In the genomic region with DNA sequence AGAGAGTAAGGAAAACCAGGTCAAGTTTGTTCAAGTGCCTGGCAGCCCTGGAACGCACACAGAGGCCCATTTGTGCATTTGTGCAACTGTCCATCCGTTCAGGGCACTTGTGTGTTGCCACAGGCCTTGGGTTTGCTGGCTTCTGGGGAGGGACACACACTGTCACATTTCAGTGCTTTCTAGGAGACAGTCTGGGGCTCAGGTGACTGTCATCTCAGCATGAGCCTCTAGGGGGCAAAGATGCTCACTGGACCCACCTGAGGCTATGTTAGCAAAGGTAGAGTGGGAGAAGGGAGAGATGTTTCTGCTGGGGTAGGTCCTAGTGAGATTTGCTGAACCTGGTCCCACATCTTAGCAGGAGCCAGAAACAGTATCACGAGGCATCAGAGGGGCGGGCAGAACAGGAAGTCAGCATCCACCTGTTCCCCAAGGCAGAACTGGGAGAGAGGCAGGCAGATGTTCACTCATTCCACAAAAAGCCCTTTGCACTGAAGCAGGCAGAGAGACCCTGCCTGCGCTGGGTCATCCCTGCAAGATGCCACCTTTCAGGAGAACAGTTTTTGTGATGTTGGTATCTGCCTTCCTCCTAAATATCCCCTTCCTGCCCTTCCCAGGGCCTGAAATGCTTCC, we compare ENCODE assay signal across 1 cellular context.
TF ChIP-seq lines count a peak whose summit lies in the region.

No MANE protein-coding gene starts in this region.

TF ChIP-seq in GM23338, 12 proteins besides CTCF, POLR2A, EP300 and RAD21 (continued from another document):
- TF ChIP-seq STAT1 (IDR thresholded peaks at IDR 0.05; ENCODE audit: unreplicated experiment) = no peak
- TF ChIP-seq NANOG (IDR thresholded peaks at IDR 0.05; ENCODE audit: borderline replicate concordance) = no peak
- no peak for TF ChIP-seq JUNB (IDR thresholded peaks at IDR 0.05; ENCODE audit: unreplicated experiment)
- no peak for TF ChIP-seq ZNF462 (CRISPR knock-in tag; IDR thresholded peaks at IDR 0.05)
- TF ChIP-seq, protein P1, sequence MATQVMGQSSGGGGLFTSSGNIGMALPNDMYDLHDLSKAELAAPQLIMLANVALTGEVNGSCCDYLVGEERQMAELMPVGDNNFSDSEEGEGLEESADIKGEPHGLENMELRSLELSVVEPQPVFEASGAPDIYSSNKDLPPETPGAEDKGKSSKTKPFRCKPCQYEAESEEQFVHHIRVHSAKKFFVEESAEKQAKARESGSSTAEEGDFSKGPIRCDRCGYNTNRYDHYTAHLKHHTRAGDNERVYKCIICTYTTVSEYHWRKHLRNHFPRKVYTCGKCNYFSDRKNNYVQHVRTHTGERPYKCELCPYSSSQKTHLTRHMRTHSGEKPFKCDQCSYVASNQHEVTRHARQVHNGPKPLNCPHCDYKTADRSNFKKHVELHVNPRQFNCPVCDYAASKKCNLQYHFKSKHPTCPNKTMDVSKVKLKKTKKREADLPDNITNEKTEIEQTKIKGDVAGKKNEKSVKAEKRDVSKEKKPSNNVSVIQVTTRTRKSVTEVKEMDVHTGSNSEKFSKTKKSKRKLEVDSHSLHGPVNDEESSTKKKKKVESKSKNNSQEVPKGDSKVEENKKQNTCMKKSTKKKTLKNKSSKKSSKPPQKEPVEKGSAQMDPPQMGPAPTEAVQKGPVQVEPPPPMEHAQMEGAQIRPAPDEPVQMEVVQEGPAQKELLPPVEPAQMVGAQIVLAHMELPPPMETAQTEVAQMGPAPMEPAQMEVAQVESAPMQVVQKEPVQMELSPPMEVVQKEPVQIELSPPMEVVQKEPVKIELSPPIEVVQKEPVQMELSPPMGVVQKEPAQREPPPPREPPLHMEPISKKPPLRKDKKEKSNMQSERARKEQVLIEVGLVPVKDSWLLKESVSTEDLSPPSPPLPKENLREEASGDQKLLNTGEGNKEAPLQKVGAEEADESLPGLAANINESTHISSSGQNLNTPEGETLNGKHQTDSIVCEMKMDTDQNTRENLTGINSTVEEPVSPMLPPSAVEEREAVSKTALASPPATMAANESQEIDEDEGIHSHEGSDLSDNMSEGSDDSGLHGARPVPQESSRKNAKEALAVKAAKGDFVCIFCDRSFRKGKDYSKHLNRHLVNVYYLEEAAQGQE (IDR thresholded peaks at IDR 0.05; ENCODE audit: unreplicated experiment) = no peak
TF ChIP-seq in GM23338: peak in this region for 0.
